Comparison of ENCODE assay signal across 2 cellular contexts in the genomic region with DNA sequence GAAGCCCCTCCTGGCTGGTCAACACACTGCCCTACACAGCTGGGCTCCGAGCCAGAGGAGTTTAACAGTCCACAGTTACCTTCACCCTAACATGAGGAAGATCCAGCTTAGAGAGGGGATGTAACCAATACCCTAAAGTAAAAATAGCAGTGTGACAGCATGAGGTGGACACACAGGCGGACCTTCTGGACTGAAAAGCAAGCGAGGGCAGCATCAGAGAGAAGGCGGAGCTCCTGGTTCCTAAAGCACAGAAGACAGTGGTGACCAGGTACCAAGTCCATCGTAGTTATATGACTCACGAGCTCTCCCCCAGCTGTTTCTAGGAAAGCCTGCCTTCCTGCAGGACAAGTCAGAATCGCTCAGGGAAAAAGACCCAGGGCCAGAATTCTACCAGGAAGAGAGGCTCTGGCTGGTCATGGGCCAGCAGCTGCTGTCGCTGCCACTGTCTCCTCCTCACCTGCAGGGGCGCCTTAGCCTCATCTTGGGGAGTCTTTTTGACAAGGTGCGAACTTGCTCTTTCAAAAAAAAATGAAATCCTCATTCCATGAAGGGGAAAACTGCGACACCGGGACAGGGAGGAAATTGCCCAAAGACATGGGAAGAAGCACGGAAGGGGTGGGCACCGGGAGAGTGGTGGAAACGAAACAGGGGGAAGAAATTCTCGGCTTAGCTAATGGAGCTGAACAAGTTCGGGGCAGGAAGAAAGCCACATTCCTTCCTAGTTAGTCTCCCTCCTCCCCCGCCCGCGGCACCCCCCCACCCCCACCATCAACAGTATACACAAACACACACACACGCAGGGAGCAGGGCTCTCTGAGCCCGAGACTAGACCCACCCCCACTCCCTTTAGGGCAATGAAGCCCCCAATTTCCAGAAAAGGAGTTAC.
TF ChIP-seq lines count a peak whose summit lies in the region.

No MANE protein-coding gene starts in this region.

TF ChIP-seq in IMR-90, 13 proteins besides CTCF, POLR2A, EP300 and RAD21:
- TF ChIP-seq BHLHE40 (IDR thresholded peaks at IDR 0.05; ENCODE audit: low read depth, low read length), result 0 out of 2 replicates have a peak, but pooled peaks have one; percentile 16
- TF ChIP-seq MAZ (IDR thresholded peaks at IDR 0.05; ENCODE audit: borderline replicate concordance, low read depth, low read length), result peak; percentile 40; the same call in 1 of the 2 replicates
- TF ChIP-seq, protein P1, sequence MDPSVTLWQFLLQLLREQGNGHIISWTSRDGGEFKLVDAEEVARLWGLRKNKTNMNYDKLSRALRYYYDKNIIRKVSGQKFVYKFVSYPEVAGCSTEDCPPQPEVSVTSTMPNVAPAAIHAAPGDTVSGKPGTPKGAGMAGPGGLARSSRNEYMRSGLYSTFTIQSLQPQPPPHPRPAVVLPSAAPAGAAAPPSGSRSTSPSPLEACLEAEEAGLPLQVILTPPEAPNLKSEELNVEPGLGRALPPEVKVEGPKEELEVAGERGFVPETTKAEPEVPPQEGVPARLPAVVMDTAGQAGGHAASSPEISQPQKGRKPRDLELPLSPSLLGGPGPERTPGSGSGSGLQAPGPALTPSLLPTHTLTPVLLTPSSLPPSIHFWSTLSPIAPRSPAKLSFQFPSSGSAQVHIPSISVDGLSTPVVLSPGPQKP (IDR thresholded peaks at IDR 0.05; ENCODE audit: borderline replicate concordance, low read depth, low read length), result no peak
- peak; percentile 19; the same call in 1 of the 2 replicates for TF ChIP-seq FOS (IDR thresholded peaks at IDR 0.05; ENCODE audit: low read depth, low read length)

TF ChIP-seq in SK-N-SH, 30 proteins besides CTCF, POLR2A, EP300 and RAD21:
- TF ChIP-seq FOXM1 (IDR thresholded peaks at IDR 0.05; ENCODE audit: low read depth) (no peak), RCOR1 (IDR thresholded peaks at IDR 0.05; ENCODE audit: low read length) (no peak), NFIC (IDR thresholded peaks at IDR 0.05; ENCODE audit: borderline replicate concordance) (no peak), GABPA (IDR thresholded peaks at IDR 0.05; ENCODE audit: low read depth) (no peak), TAF1 (IDR thresholded peaks at IDR 0.05; ENCODE audit: borderline replicate concordance, low read depth, low read length) (0 out of 2 replicates have a peak, but pooled peaks have one; percentile 18), CHD2 (IDR thresholded peaks at IDR 0.05; ENCODE audit: low read length, partially characterized antibody) (no peak), TEAD4 (IDR thresholded peaks at IDR 0.05; ENCODE audit: borderline replicate concordance, insufficient read depth) (no peak), MXI1 (IDR thresholded peaks at IDR 0.05; ENCODE audit: low read depth, low read length) (peak; percentile 46; the same call in 1 of the 2 replicates), NRF1 (IDR thresholded peaks at IDR 0.05; ENCODE audit: low read depth, low read length) (no peak), YY1 (IDR thresholded peaks at IDR 0.05; ENCODE audit: low read depth) (no peak), GATA2 (CRISPR knock-in tag; IDR thresholded peaks at IDR 0.05) (no peak), SIN3A (IDR thresholded peaks at IDR 0.05; ENCODE audit: borderline replicate concordance, low read depth, low read length) (peak; percentile 76), MEF2A (IDR thresholded peaks at IDR 0.05; ENCODE audit: borderline replicate concordance, low read depth) (no peak), JUND (IDR thresholded peaks at IDR 0.05) (no peak; the same call in 1 of the 2 replicates), EZH2phosphoT487 (IDR thresholded peaks at IDR 0.05; ENCODE audit: borderline replicate concordance, low read depth) (no peak), RFX5 (IDR thresholded peaks at IDR 0.05; ENCODE audit: low read length) (no peak), SMC3 (IDR thresholded peaks at IDR 0.05; ENCODE audit: low read depth, low read length) (peak; percentile 32; the same call in 1 of the 2 replicates), ELF1 (IDR thresholded peaks at IDR 0.05) (0 out of 2 replicates have a peak, but pooled peaks have one; percentile 23), POLR2AphosphoS5 (IDR thresholded peaks at IDR 0.05; ENCODE audit: low read depth, low read length) (no peak), RXRA (IDR thresholded peaks at IDR 0.05; ENCODE audit: borderline replicate concordance, low read depth) (no peak), TCF12 (IDR thresholded peaks at IDR 0.05) (peak; percentile 4; the same call in 1 of the 2 replicates), FOXJ3 (CRISPR knock-in tag; IDR thresholded peaks at IDR 0.05) (no peak), FOSL2 (IDR thresholded peaks at IDR 0.05; ENCODE audit: borderline replicate concordance, low read depth) (peak; percentile 37; the same call in 1 of the 2 replicates)
- TF ChIP-seq, protein P2, sequence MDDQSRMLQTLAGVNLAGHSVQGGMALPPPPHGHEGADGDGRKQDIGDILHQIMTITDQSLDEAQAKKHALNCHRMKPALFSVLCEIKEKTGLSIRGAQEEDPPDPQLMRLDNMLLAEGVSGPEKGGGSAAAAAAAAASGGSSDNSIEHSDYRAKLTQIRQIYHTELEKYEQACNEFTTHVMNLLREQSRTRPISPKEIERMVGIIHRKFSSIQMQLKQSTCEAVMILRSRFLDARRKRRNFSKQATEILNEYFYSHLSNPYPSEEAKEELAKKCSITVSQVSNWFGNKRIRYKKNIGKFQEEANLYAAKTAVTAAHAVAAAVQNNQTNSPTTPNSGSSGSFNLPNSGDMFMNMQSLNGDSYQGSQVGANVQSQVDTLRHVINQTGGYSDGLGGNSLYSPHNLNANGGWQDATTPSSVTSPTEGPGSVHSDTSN (IDR thresholded peaks at IDR 0.05), result no peak; the same call in 1 of the 2 replicates
- TF ChIP-seq, protein P3, sequence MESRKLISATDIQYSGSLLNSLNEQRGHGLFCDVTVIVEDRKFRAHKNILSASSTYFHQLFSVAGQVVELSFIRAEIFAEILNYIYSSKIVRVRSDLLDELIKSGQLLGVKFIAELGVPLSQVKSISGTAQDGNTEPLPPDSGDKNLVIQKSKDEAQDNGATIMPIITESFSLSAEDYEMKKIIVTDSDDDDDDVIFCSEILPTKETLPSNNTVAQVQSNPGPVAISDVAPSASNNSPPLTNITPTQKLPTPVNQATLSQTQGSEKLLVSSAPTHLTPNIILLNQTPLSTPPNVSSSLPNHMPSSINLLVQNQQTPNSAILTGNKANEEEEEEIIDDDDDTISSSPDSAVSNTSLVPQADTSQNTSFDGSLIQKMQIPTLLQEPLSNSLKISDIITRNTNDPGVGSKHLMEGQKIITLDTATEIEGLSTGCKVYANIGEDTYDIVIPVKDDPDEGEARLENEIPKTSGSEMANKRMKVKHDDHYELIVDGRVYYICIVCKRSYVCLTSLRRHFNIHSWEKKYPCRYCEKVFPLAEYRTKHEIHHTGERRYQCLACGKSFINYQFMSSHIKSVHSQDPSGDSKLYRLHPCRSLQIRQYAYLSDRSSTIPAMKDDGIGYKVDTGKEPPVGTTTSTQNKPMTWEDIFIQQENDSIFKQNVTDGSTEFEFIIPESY (IDR thresholded peaks at IDR 0.05; ENCODE audit: borderline replicate concordance, low read depth), result no peak
- TF ChIP-seq, protein P4, sequence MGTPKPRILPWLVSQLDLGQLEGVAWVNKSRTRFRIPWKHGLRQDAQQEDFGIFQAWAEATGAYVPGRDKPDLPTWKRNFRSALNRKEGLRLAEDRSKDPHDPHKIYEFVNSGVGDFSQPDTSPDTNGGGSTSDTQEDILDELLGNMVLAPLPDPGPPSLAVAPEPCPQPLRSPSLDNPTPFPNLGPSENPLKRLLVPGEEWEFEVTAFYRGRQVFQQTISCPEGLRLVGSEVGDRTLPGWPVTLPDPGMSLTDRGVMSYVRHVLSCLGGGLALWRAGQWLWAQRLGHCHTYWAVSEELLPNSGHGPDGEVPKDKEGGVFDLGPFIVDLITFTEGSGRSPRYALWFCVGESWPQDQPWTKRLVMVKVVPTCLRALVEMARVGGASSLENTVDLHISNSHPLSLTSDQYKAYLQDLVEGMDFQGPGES (IDR thresholded peaks at IDR 0.05; ENCODE audit: low read depth, low read length), result no peak
- TF ChIP-seq, protein P5, sequence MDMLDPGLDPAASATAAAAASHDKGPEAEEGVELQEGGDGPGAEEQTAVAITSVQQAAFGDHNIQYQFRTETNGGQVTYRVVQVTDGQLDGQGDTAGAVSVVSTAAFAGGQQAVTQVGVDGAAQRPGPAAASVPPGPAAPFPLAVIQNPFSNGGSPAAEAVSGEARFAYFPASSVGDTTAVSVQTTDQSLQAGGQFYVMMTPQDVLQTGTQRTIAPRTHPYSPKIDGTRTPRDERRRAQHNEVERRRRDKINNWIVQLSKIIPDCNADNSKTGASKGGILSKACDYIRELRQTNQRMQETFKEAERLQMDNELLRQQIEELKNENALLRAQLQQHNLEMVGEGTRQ (IDR thresholded peaks at IDR 0.05; ENCODE audit: borderline replicate concordance, low read depth, low read length), result no peak
- TF ChIP-seq, protein P6, sequence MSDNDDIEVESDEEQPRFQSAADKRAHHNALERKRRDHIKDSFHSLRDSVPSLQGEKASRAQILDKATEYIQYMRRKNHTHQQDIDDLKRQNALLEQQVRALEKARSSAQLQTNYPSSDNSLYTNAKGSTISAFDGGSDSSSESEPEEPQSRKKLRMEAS (IDR thresholded peaks at IDR 0.05; ENCODE audit: low read depth), result peak; percentile 65; the same call in 1 of the 2 replicates
- TF ChIP-seq, protein P7, sequence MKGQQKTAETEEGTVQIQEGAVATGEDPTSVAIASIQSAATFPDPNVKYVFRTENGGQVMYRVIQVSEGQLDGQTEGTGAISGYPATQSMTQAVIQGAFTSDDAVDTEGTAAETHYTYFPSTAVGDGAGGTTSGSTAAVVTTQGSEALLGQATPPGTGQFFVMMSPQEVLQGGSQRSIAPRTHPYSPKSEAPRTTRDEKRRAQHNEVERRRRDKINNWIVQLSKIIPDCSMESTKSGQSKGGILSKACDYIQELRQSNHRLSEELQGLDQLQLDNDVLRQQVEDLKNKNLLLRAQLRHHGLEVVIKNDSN (IDR thresholded peaks at IDR 0.05; ENCODE audit: borderline replicate concordance, low read depth), result no peak
- TF ChIP-seq, protein P8, sequence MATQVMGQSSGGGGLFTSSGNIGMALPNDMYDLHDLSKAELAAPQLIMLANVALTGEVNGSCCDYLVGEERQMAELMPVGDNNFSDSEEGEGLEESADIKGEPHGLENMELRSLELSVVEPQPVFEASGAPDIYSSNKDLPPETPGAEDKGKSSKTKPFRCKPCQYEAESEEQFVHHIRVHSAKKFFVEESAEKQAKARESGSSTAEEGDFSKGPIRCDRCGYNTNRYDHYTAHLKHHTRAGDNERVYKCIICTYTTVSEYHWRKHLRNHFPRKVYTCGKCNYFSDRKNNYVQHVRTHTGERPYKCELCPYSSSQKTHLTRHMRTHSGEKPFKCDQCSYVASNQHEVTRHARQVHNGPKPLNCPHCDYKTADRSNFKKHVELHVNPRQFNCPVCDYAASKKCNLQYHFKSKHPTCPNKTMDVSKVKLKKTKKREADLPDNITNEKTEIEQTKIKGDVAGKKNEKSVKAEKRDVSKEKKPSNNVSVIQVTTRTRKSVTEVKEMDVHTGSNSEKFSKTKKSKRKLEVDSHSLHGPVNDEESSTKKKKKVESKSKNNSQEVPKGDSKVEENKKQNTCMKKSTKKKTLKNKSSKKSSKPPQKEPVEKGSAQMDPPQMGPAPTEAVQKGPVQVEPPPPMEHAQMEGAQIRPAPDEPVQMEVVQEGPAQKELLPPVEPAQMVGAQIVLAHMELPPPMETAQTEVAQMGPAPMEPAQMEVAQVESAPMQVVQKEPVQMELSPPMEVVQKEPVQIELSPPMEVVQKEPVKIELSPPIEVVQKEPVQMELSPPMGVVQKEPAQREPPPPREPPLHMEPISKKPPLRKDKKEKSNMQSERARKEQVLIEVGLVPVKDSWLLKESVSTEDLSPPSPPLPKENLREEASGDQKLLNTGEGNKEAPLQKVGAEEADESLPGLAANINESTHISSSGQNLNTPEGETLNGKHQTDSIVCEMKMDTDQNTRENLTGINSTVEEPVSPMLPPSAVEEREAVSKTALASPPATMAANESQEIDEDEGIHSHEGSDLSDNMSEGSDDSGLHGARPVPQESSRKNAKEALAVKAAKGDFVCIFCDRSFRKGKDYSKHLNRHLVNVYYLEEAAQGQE (IDR thresholded peaks at IDR 0.05; ENCODE audit: low read depth, low read length), result no peak
